8 cellular contexts compared by ENCODE assay signal in genomic region chr2:19362094-19362649, GRCh38. TPM values are rescaled to one million over a fixed set of nuclear protein-coding genes. Genes with fewer than 3 reads are reported as not detected.
DNase-seq lines count a peak whose midpoint lies in the region; ATAC-seq, FAIRE-seq and TF ChIP-seq lines count a peak whose summit lies in the region.

No MANE protein-coding gene starts in this region.

- POLR2A ChIA-PET in K562 (lab: Yijun Ruan, JAX) = no interaction called here

- H3K4me2 ChIP-seq in K562 (ENCODE audit: insufficient read depth, low read length) = peak overlapping the region; percentile 56; the same call in 1 of the 2 replicates

- H3K27ac ChIP-seq in K562 (ENCODE audit: extremely low read depth, low read depth, low read length) (no peak overlapping the region), lung (ENCODE audit: low read depth in 1 of 2, low read length in 1 of 2) (no peak overlapping the region), uterus (peak overlapping the region; percentile 61 to 63), caudate nucleus (ENCODE audit: low read depth, low read length) (no peak overlapping the region)

- H3K36me3 ChIP-seq in K562 (ENCODE audit: control insufficient read depth, insufficient read depth, low read length) = no peaks in the 10 kb centered on the region
- H3K36me3 ChIP-seq in lung (ENCODE audit: control insufficient read depth in 2 of 2, insufficient read depth in 2 of 2, low read length in 2 of 2) = no peaks in the 10 kb centered on the region
- H3K36me3 ChIP-seq in uterus = no peaks in the 10 kb centered on the region

- peak overlapping the region; percentile 38; the same call in 1 of the 2 replicates for H2AFZ ChIP-seq in K562 (ENCODE audit: low read depth, low read length)

- H3K4me1 ChIP-seq in K562 (replicated peaks in 1 of 2; ENCODE audit: control insufficient read depth in 2 of 2, insufficient read depth in 2 of 2, low read length in 2 of 2) (peaks cover 0 to 12% of the 10 kb centered on the region in 2 experiments; a peak in 1 of 5 replicates), lung (ENCODE audit: control insufficient read depth in 2 of 2, insufficient read depth in 2 of 2, low read length in 2 of 2) (peaks cover 0 to 9% of the 10 kb centered on the region in 2 donors), uterus (no peaks in the 10 kb centered on the region)

- peak; percentile 46 for FAIRE-seq in K562 (lab: Jason Lieb, UNC)

- in situ Hi-C loops in K562 (cut with MboI) = loop anchor here (25.0 kb wide), 1 partner anchor 925 kb away; no protein-coding TSS in a partner anchor

- H3K9me3 ChIP-seq in K562 (replicated peaks; ENCODE audit: control insufficient read depth, insufficient read depth, low read depth, low read length) (no peaks in the 10 kb centered on the region), lung (ENCODE audit: control insufficient read depth in 2 of 2, insufficient read depth in 1 of 2, low read length in 1 of 2) (no peaks in the 10 kb centered on the region), uterus (no peaks in the 10 kb centered on the region)

- TF ChIP-seq POLR2A in K562 (conservative IDR thresholded peaks at IDR 0.05) = no peak
- TF ChIP-seq POLR2A in uterus (IDR thresholded peaks at IDR 0.05) = no peak

- H3K27me3 ChIP-seq in K562 (ENCODE audit: control insufficient read depth in 2 of 2, insufficient read depth in 2 of 2, low read length in 2 of 2) (peaks cover 30 to 50% of the 10 kb centered on the region in 2 experiments; a peak in 4 of 5 replicates), lung (ENCODE audit: control insufficient read depth, insufficient read depth) (no peaks in the 10 kb centered on the region), uterus (no peaks in the 10 kb centered on the region)

- no peak overlapping the region for H3K9ac ChIP-seq in K562 (ENCODE audit: insufficient read depth in 1 of 2, low read depth in 2 of 2, low read length in 2 of 2)

- no peak for TF ChIP-seq EP300 in K562 (IDR thresholded peaks at IDR 0.05; ENCODE audit: low read length)

- DNase-seq in SIG-M5 treated with dmso at 0.1 percent for 504 hours (lab: John Stamatoyannopoulos, UW; ENCODE audit: unreplicated experiment) = peak; percentile 51
- DNase-seq in SIG-M5 (lab: John Stamatoyannopoulos, UW) = no peak
- DNase-seq in NCI-H2029 (lab: John Stamatoyannopoulos, UW) = peak; percentile 66
- no peak for DNase-seq in K562 (ENCODE audit: extremely low read depth in 1 of 4, low spot score in 3 of 4)
- DNase-seq in lung (ENCODE audit: low spot score) = no peak
- DNase-seq in uterus = no peak
- DNase-seq in caudate nucleus (lab: John Stamatoyannopoulos, UW) = no peak

- intact Hi-C loops in K562 (cut with micrococcal nuclease) = loop anchor here (2.0 to 10.0 kb wide), 4 partner anchors 303 to 927 kb away; no protein-coding TSS in a partner anchor
- intact Hi-C loops in uterus (cut with DNase I; ENCODE audit: low total_unique reads) = loop anchor here (10.0 kb wide), 2 partner anchors 617 to 967 kb away; no protein-coding TSS in a partner anchor

- no peaks in the 10 kb centered on the region for H3K9me1 ChIP-seq in K562 (ENCODE audit: control insufficient read depth, insufficient read depth, low read length)

- no peaks in the 10 kb centered on the region for H4K20me1 ChIP-seq in K562 (replicated peaks; ENCODE audit: control insufficient read depth, insufficient read depth, low read length)

- no peak for TF ChIP-seq CTCF in K562 (IDR thresholded peaks at IDR 0.05 in 2 of 3, conservative IDR thresholded peaks at IDR 0.05 in 1 of 3; ENCODE audit: insufficient read depth in 2 of 3, low read depth in 1 of 3, low read length in 3 of 3)
- no peak for TF ChIP-seq CTCF in lung (IDR thresholded peaks at IDR 0.05; ENCODE audit: control extremely low read depth, extremely low read depth)
- TF ChIP-seq CTCF in uterus (IDR thresholded peaks at IDR 0.05) = no peak

- CTCF ChIA-PET in K562 (lab: Yijun Ruan, JAX; ENCODE audit: low intra/inter-chr PET ratio) = interaction anchor here (2.4 kb wide), 1 partner anchor 841 kb away, joined by 18 read pairs; no protein-coding TSS in a partner anchor

- ATAC-seq in K562 (no peak), lung (ENCODE audit: insufficient read depth, low FRiP score) (no peak), HG03135 (IDR thresholded peaks at IDR 0.05; ENCODE audit: unreplicated experiment) (no peak)

- H3K4me3 ChIP-seq in K562 (no peak overlapping the region), lung (peak overlapping the region; percentile 53), uterus (peak overlapping the region; percentile 51 to 52)

- H3K79me2 ChIP-seq in K562 (ENCODE audit: control insufficient read depth, insufficient read depth, low read length) = no peaks in the 10 kb centered on the region

- BruUV-seq in K562 (replicated peaks; lab: Mats Ljungman, UMichigan) = no TSS peak

- no peak for TF ChIP-seq RAD21 in K562 (CRISPR knock-in tag; conservative IDR thresholded peaks at IDR 0.05 in 1 of 2, IDR thresholded peaks at IDR 0.05 in 1 of 2)

- WGBS in K562 (ENCODE audit: insufficient coverage, low coverage, missing lambda C conversion rate) = 6% methylated on average over 14 of the region's 14 CpGs
- WGBS in lung, 2 donors = 2% methylated on average over 14 of the region's 14 CpGs

TF ChIP-seq in K562, 482 proteins besides CTCF, POLR2A, EP300 and RAD21:
- TF ChIP-seq MXI1 (IDR thresholded peaks at IDR 0.05; ENCODE audit: low read depth, low read length) (no peak), MXD1 (CRISPR knock-in tag; IDR thresholded peaks at IDR 0.05; ENCODE audit: borderline replicate concordance, poor library complexity, severe bottlenecking) (no peak), CXXC5 (CRISPR knock-in tag; IDR thresholded peaks at IDR 0.05) (no peak), SIN3A (IDR thresholded peaks at IDR 0.05; ENCODE audit: borderline replicate concordance in 2 of 2, control insufficient read depth in 1 of 2, low read depth in 2 of 2, low read length in 2 of 2) (no peak), CC2D1A (IDR thresholded peaks at IDR 0.05) (no peak), ATF7 (IDR thresholded peaks at IDR 0.05) (no peak)
- TF ChIP-seq, protein P1, sequence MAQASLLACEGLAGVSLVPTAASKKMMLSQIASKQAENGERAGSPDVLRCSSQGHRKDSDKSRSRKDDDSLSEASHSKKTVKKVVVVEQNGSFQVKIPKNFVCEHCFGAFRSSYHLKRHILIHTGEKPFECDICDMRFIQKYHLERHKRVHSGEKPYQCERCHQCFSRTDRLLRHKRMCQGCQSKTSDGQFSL (CRISPR knock-in tag; IDR thresholded peaks at IDR 0.05) = no peak
- TF ChIP-seq, protein P1 (tag; IDR thresholded peaks at IDR 0.05) = no peak
TF ChIP-seq in K562: peak in this region for 0.

RNA-seq across cellular contexts. Expression of gene OSR1, which starts 3.7 kb away (rescaled TPM):
- total RNA-seq in K562 (2011; cell fraction: chromatin; rRNA removed; ENCODE audit: low replicate concordance) = not detected in 2 replicates
- not detected in 2 replicates for total RNA-seq in K562 (2011; cell fraction: nucleolus; rRNA removed)
- total RNA-seq in K562 (2011; cell fraction: nucleoplasm; rRNA removed) = not detected in 2 replicates
- not detected in 2 replicates for total RNA-seq in K562 (2014; rRNA removed)
- total RNA-seq in K562 (2014; rRNA removed; fragmentation: Illumina TruSeq; extraction: Trizol) = not detected in 2 replicates
- total RNA-seq in K562 (2015; rRNA removed; fragmentation: Illumina TruSeq; extraction: Trizol) = not detected in 2 replicates
- not detected in 2 replicates for total RNA-seq in K562 (2021)
- polyA plus RNA-seq in K562 (2011; rRNA removed) = not detected in 2 replicates
- polyA plus RNA-seq in K562 (2011; cell fraction: cytosol; rRNA removed) = not detected in 2 replicates
- polyA plus RNA-seq in K562 (2011; cell fraction: nucleus; rRNA removed) = not detected in 2 replicates
- 0.03 TPM in 1 of 2 replicates, not detected in the other for polyA plus RNA-seq in K562 (2012)
- polyA plus RNA-seq in K562 (2014; fragmentation: Illumina TruSeq; extraction: Trizol) = not detected in 2 replicates
- polyA plus RNA-seq in K562 (2014; fragmentation: Nextera tagmentation; extraction: Ambion mirVana) = not detected
- not detected in 2 replicates for polyA plus RNA-seq in K562 (2014; rRNA removed)
- polyA minus RNA-seq in K562 (2011; rRNA and poly(A)+ RNA removed) = not detected in 2 replicates
- not detected in 2 replicates for polyA minus RNA-seq in K562 (2011; cell fraction: cytosol; rRNA and poly(A)+ RNA removed)
- not detected in 2 replicates for polyA minus RNA-seq in K562 (2011; cell fraction: nucleus; rRNA and poly(A)+ RNA removed)
- total RNA-seq in lung = 10 to 100 TPM; 21.3 to 36.2 TPM
- 10 to 100 TPM in 1 of 2 donors, 1 to 10 TPM in 1; 8.6 to 23.3 TPM for polyA plus RNA-seq in lung
- 10 to 100 TPM in 3 of 4 donors, 1 to 10 TPM in 1; 4.7 to 26.2 (median 18.6) TPM for total RNA-seq in uterus

Comparison
In these comparisons a context has a peak if more than half of its experiments do, and no peak if none do; other contexts are left out.
1. DNase-seq: peak in SIG-M5 treated with dmso at 0.1 percent for 504 hours (single experiment) and NCI-H2029 (single experiment); none in SIG-M5 (single experiment), K562 (0 of 4), lung (single experiment), uterus (0 of 2) and caudate nucleus (0 of 61).
2. H3K27ac ChIP-seq: peak in uterus (2 of 2); none in K562 (single experiment), lung (0 of 2) and caudate nucleus (single experiment).
3. RNA of gene OSR1, which starts 3.7 kb away (total RNA-seq): 21.3 to 36.2 TPM in lung and 4.7 to 26.2 TPM in uterus; not detected in K562; every median in the first group is over 4 times any median in the second.